ENCODE assay signal across 29 cellular contexts in genomic region chr3:46756642-46757041, GRCh38. TPM values are rescaled to one million over a fixed set of nuclear protein-coding genes. Genes with fewer than 3 reads are reported as not detected.
"Had no signal": no experiment of that assay in that cellular context is flagged by ENCODE, and none has a peak within 500 bp of the region (broad histone marks: within the 10 kb centered on the region; RNA-seq: fewer than 3 reads in every experiment).

No MANE protein-coding gene starts in this region.

- H3K27ac Mint-ChIP-seq: effector memory CD8-positive, alpha-beta T cell; mesothelial cell of epicardium; naive B cell; natural killer cell treated with Interleukin-12 subunit alpha and Interleukin-12 subunit beta and Interleukin-15 and Interleukin-18, amount 100 ng/mL, for 72 hours; stimulated activated memory B cell treated with anti-CD40 and anti-IgM and Interleukin-4, amounts not matched to agents 10 μg/mL and 1 μg/mL and 100 μg/mL, for 72 hours had no signal

- H3K27me3 ChIP-seq: left lung, right atrium auricular region, tibial nerve, upper lobe of right lung, uterus had no signal

- H3K36me3 Mint-ChIP-seq: mesothelial cell of epicardium; natural killer cell treated with Interleukin-12 subunit alpha and Interleukin-12 subunit beta and Interleukin-15 and Interleukin-18, amount 100 ng/mL, for 72 hours; stimulated activated memory B cell treated with anti-CD40 and anti-IgM and Interleukin-4, amounts not matched to agents 10 μg/mL and 1 μg/mL and 100 μg/mL, for 72 hours had no signal

- H3K36me3 ChIP-seq: esophagus squamous epithelium, left lung, prostate gland, right atrium auricular region, spleen, thoracic aorta, tibial nerve, upper lobe of right lung, uterus had no signal

- H3K4me1 Mint-ChIP-seq: stimulated activated memory B cell treated with anti-CD40 and anti-IgM and Interleukin-4, amounts not matched to agents 10 μg/mL and 1 μg/mL and 100 μg/mL, for 72 hours had no signal

- ATAC-seq: effector memory CD8-positive, alpha-beta T cell; left lung; mucosa of descending colon; natural killer cell treated with Interleukin-12 subunit alpha and Interleukin-12 subunit beta and Interleukin-15 and Interleukin-18, amount 100 ng/mL, for 72 hours; stimulated activated memory B cell treated with anti-CD40 and anti-IgM and Interleukin-4, amounts not matched to agents 10 μg/mL and 1 μg/mL and 100 μg/mL, for 72 hours; stimulated activated naive CD8-positive, alpha-beta T cell treated with anti-CD3 and anti-CD28 coated beads, Interleukin-15, Interleukin-2, amounts not matched to agents 100 U/mL and 50 U/mL, for 24 hours; upper lobe of right lung had no signal

- FAIRE-seq: endometrium, frontal cortex, kidney had no signal

- H3K4me1 ChIP-seq: esophagus squamous epithelium, left lung, prostate gland, right atrium auricular region, spleen, tibial nerve, upper lobe of right lung, uterus had no signal

- DNase-seq: effector memory CD8-positive, alpha-beta T cell; erythroblast; esophagus squamous epithelium; kidney; mesenchymal stem cell; mucosa of descending colon; naive B cell; spleen; stimulated activated CD4-positive, alpha-beta T cell treated with anti-CD3 and anti-CD28 coated beads, Interleukin-4, amount 100 ng/mL, for 4 hours; stimulated activated naive CD8-positive, alpha-beta T cell treated with anti-CD3 and anti-CD28 coated beads, Interleukin-15, Interleukin-2, amounts not matched to agents 100 U/mL and 50 U/mL, for 24 hours; substantia nigra; upper lobe of right lung; uterus had no signal

- H3K4me3 ChIP-seq: coronary artery, esophagus squamous epithelium, left lung, mucosa of descending colon, prostate gland, right atrium auricular region, skin epidermis, spleen, thoracic aorta, tibial nerve, upper lobe of right lung, uterus had no signal

- H3K9me3 ChIP-seq: esophagus squamous epithelium, left lung, mucosa of descending colon, prostate gland, right atrium auricular region, spleen, thoracic aorta, upper lobe of right lung, uterus had no signal

- H3K27me3 Mint-ChIP-seq: naive B cell had no signal

- H3K9me3 Mint-ChIP-seq: effector memory CD8-positive, alpha-beta T cell; mesothelial cell of epicardium; natural killer cell treated with Interleukin-12 subunit alpha and Interleukin-12 subunit beta and Interleukin-15 and Interleukin-18, amount 100 ng/mL, for 72 hours; neural crest cell; stimulated activated memory B cell treated with anti-CD40 and anti-IgM and Interleukin-4, amounts not matched to agents 10 μg/mL and 1 μg/mL and 100 μg/mL, for 72 hours had no signal

- H3K27ac ChIP-seq: coronary artery, esophagus squamous epithelium, left lung, prostate gland, right atrium auricular region, skin epidermis, spleen, thoracic aorta, tibial nerve, upper lobe of right lung, uterus had no signal

- H3K4me3 Mint-ChIP-seq: effector memory CD8-positive, alpha-beta T cell; mesothelial cell of epicardium; natural killer cell treated with Interleukin-12 subunit alpha and Interleukin-12 subunit beta and Interleukin-15 and Interleukin-18, amount 100 ng/mL, for 72 hours; neural crest cell; stimulated activated memory B cell treated with anti-CD40 and anti-IgM and Interleukin-4, amounts not matched to agents 10 μg/mL and 1 μg/mL and 100 μg/mL, for 72 hours had no signal

RNA-seq across cellular contexts. Expression of gene PRSS50, which starts 39.0 kb away (rescaled TPM):
- total RNA-seq: dermis microvascular lymphatic vessel endothelial cell; frontal cortex; lung microvascular endothelial cell; natural killer cell treated with Interleukin-12 subunit alpha and Interleukin-12 subunit beta and Interleukin-15 and Interleukin-18, amount 100 ng/mL, for 72 hours; osteoblast had no signal
- polyA plus RNA-seq: spleen had no signal

RNA-seq across cellular contexts. Expression of gene TMIE, which starts 55.5 kb away (rescaled TPM):
- total RNA-seq: natural killer cell treated with Interleukin-12 subunit alpha and Interleukin-12 subunit beta and Interleukin-15 and Interleukin-18, amount 100 ng/mL, for 72 hours; neural crest cell; right atrium auricular region; thoracic aorta had no signal
